Comparison of ENCODE assay signal across 1 cellular context in genomic region chr3:14124615-14125192, GRCh38.
A peak's percentile ranks its signal among the peaks of the same experiment; 100 is the strongest.
TF ChIP-seq lines count a peak whose summit lies in the region.

TSS of gene CHCHD4 (minus strand) at chr3:14124870. CDS start at chr3:14124676, 194 bp downstream.
TSS of gene TMEM43 (plus strand) at chr3:14125052. CDS start at chr3:14125194, 142 bp downstream.

TF ChIP-seq in K562, 482 proteins besides CTCF, POLR2A, EP300 and RAD21 (continued from another document and continues in another):
- TF ChIP-seq MEF2A (IDR thresholded peaks at IDR 0.05; ENCODE audit: control insufficient read depth, low read depth, low read length) (no peak), CREM (IDR thresholded peaks at IDR 0.05; ENCODE audit: low read depth) (peak; percentile 93), BCLAF1 (IDR thresholded peaks at IDR 0.05; ENCODE audit: borderline replicate concordance in 1 of 2, control insufficient read depth in 1 of 2, low read depth in 2 of 2, low read length in 1 of 2) (0 out of 4 replicates have a peak, but pooled peaks of 1 of the 2 experiments have one; percentile 15), ZNF133 (CRISPR knock-in tag; IDR thresholded peaks at IDR 0.05) (0 out of 2 replicates have a peak, but pooled peaks have one; percentile 7), HMGN3 (IDR thresholded peaks at IDR 0.05; ENCODE audit: borderline replicate concordance, extremely low read depth, insufficient read length, low read depth, low read length) (peak; percentile 84), NR0B1 (IDR thresholded peaks at IDR 0.05; ENCODE audit: partially characterized antibody) (no peak), GABPB1 (CRISPR knock-in tag; IDR thresholded peaks at IDR 0.05) (peak; percentile 86), KDM5B (IDR thresholded peaks at IDR 0.05; ENCODE audit: insufficient replicate concordance, low read depth, low read length) (peak; percentile 57), EGR1 (conservative IDR thresholded peaks at IDR 0.05) (peak; percentile 3; the same call in 1 of the 2 replicates), ATF1 (CRISPR knock-in tag; IDR thresholded peaks at IDR 0.05) (no peak), ATF1 (tag; IDR thresholded peaks at IDR 0.05) (peak; percentile 81), ZNF121 (CRISPR knock-in tag; conservative IDR thresholded peaks at IDR 0.05) (no peak), ETS1 (conservative IDR thresholded peaks at IDR 0.05; ENCODE audit: control insufficient read depth, low read depth, low read length) (peak; percentile 100), CREB3L1 (IDR thresholded peaks at IDR 0.05; ENCODE audit: borderline replicate concordance, low read depth) (peak; percentile 96), NR2C1 (IDR thresholded peaks at IDR 0.05) (no peak), NR2C1 (tag; IDR thresholded peaks at IDR 0.05) (peak; percentile 88), ELK3 (CRISPR knock-in tag; IDR thresholded peaks at IDR 0.05) (no peak), GTF3C2 (IDR thresholded peaks at IDR 0.05; ENCODE audit: borderline replicate concordance, extremely low read depth, insufficient read length) (no peak), ZBTB9 (CRISPR knock-in tag; IDR thresholded peaks at IDR 0.05) (peak; percentile 36; the same call in 1 of the 2 replicates), TSHZ1 (CRISPR knock-in tag; IDR thresholded peaks at IDR 0.05) (no peak), CHD2 (IDR thresholded peaks at IDR 0.05; ENCODE audit: low read depth, low read length) (peak; percentile 71), ZFP1 (CRISPR knock-in tag; IDR thresholded peaks at IDR 0.05) (no peak), ZNF239 (CRISPR knock-in tag; IDR thresholded peaks at IDR 0.05) (no peak), PHB2 (IDR thresholded peaks at IDR 0.05; ENCODE audit: low read depth) (no peak), ZMIZ1 (IDR thresholded peaks at IDR 0.05; ENCODE audit: low read depth in 2 of 2, low read length in 2 of 2) (no peak), ZNF561 (CRISPR knock-in tag; conservative IDR thresholded peaks at IDR 0.05) (no peak), ZNF75A (CRISPR knock-in tag; IDR thresholded peaks at IDR 0.05) (0 out of 2 replicates have a peak, but pooled peaks have one; percentile 58), TFAP4 (CRISPR knock-in tag; IDR thresholded peaks at IDR 0.05; ENCODE audit: borderline replicate concordance) (no peak; the same call in 1 of the 2 replicates), RBM14 (IDR thresholded peaks at IDR 0.05; ENCODE audit: borderline replicate concordance, insufficient read depth, low read depth, low read length) (no peak), THAP7 (CRISPR knock-in tag; IDR thresholded peaks at IDR 0.05) (0 out of 2 replicates have a peak, but pooled peaks have one; percentile 88), MTF1 (CRISPR knock-in tag; IDR thresholded peaks at IDR 0.05; ENCODE audit: borderline replicate concordance) (no peak), STAG1 (CRISPR knock-in tag; IDR thresholded peaks at IDR 0.05; ENCODE audit: borderline replicate concordance) (no peak), RHOXF2B (CRISPR knock-in tag; conservative IDR thresholded peaks at IDR 0.05) (no peak)
